ENCODE assay signal across 11 cellular contexts in the genomic region with DNA sequence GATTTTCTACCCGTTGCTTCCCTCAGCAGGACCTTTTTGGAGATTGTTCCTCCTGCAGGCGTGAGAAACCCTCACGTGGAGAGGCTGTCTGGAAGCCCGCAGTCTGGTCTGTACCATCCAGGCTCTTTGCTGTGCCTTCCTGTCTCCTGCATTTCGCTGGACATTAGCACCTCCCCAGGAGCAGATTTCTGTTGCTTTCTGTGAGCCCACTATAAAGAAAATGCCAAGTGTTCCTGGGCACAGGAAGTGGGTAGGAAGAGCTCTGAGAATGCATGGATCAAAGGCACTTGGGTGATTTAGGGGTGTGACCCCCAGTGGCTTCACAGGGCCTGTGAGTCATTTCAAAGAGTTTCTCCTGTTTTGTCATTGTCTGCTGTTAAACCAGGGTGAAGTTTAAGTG. TPM values are rescaled to one million over a fixed set of nuclear protein-coding genes. Genes with fewer than 3 reads are reported as not detected.
DNase-seq lines count a peak whose midpoint lies in the region; ATAC-seq and TF ChIP-seq lines count a peak whose summit lies in the region.
"Had no signal": no experiment of that assay in that cellular context is flagged by ENCODE, and none has a peak within 500 bp of the region (broad histone marks: within the 10 kb centered on the region; RNA-seq: fewer than 3 reads in every experiment).

No MANE protein-coding gene starts in this region.

- peaks cover 8% of the 10 kb centered on the region for H3K27me3 Mint-ChIP-seq in activated T-helper 2 cell treated with anti-CD3 and anti-CD28 coated beads, Interferon-gamma antibody, Interleukin-2, Interleukin-4, amounts not matched to agents 10 μg/mL and 5 μg/mL and 100 μg/mL, durations not matched to agents 14 hours and 24 hours and 36 hours (ENCODE audit: low read depth)
- H3K27me3 Mint-ChIP-seq: central memory CD8-positive, alpha-beta T cell had no signal

- peak overlapping the region in 4 of 5 donors; percentile 53 to 64 (median 58) for H3K27ac ChIP-seq in adrenal gland
- peak overlapping the region; percentile 63 for H3K27ac ChIP-seq in cardiac muscle cell
- H3K27ac ChIP-seq in skeletal muscle tissue (ENCODE audit: low read depth, low read length), result peak overlapping the region; percentile 42

- peak; percentile 55 for DNase-seq in H4 (ENCODE audit: low spot score)
- no peak for DNase-seq in adrenal gland
- no peak for DNase-seq in cardiac muscle cell (ENCODE audit: low read depth in 1 of 2, low spot score in 1 of 2)
- no peak for DNase-seq in activated T-helper 2 cell treated with anti-CD3 and anti-CD28 coated beads, Interferon-gamma antibody, Interleukin-2, Interleukin-4, amounts not matched to agents 10 μg/mL and 5 μg/mL and 100 μg/mL, durations not matched to agents 14 hours and 24 hours and 36 hours (ENCODE audit: low spot score)
- no peak for DNase-seq in UCSD-AML1 (lab: John Stamatoyannopoulos, UW; ENCODE audit: unreplicated experiment)
- no peak for DNase-seq in NCI-H82 treated with DMSO at 0.1 percent for 48 hours (lab: John Stamatoyannopoulos, UW; ENCODE audit: unreplicated experiment)
- DNase-seq: MV-4-11 had no signal

- ATAC-seq in GM19463 (IDR thresholded peaks at IDR 0.05; ENCODE audit: unreplicated experiment), result no peak
- ATAC-seq: left lobe of liver had no signal

- H3K4me3 Mint-ChIP-seq in activated T-helper 2 cell treated with anti-CD3 and anti-CD28 coated beads, Interferon-gamma antibody, Interleukin-2, Interleukin-4, amounts not matched to agents 10 μg/mL and 5 μg/mL and 100 μg/mL, durations not matched to agents 14 hours and 24 hours and 36 hours (ENCODE audit: low read depth), result no peak overlapping the region
- H3K4me3 Mint-ChIP-seq: central memory CD8-positive, alpha-beta T cell had no signal

- H3K36me3 ChIP-seq in adrenal gland (replicated peaks in 1 of 2), result no peaks in the 10 kb centered on the region
- H3K36me3 ChIP-seq in cardiac muscle cell, result no peaks in the 10 kb centered on the region
- H3K36me3 ChIP-seq in skeletal muscle tissue (ENCODE audit: control insufficient read depth in 3 of 3, insufficient read depth in 3 of 3, low read length in 3 of 3), result no peaks in the 10 kb centered on the region

- no peaks in the 10 kb centered on the region for H3K9me3 Mint-ChIP-seq in activated T-helper 2 cell treated with anti-CD3 and anti-CD28 coated beads, Interferon-gamma antibody, Interleukin-2, Interleukin-4, amounts not matched to agents 10 μg/mL and 5 μg/mL and 100 μg/mL, durations not matched to agents 14 hours and 24 hours and 36 hours
- H3K9me3 Mint-ChIP-seq: central memory CD8-positive, alpha-beta T cell had no signal

- H3K4me1 ChIP-seq in adrenal gland (replicated peaks in 1 of 2), result peaks cover 20 to 60% of the 10 kb centered on the region in 2 donors
- H3K4me1 ChIP-seq in cardiac muscle cell (ENCODE audit: low read depth), result peaks cover 42% of the 10 kb centered on the region
- H3K4me1 ChIP-seq in skeletal muscle tissue (ENCODE audit: control insufficient read depth in 3 of 3, insufficient read depth in 3 of 3, low read length in 3 of 3), result peaks cover 21 to 39% (median 23%) of the 10 kb centered on the region in 3 donors

- H3K27ac Mint-ChIP-seq in activated T-helper 2 cell treated with anti-CD3 and anti-CD28 coated beads, Interferon-gamma antibody, Interleukin-2, Interleukin-4, amounts not matched to agents 10 μg/mL and 5 μg/mL and 100 μg/mL, durations not matched to agents 14 hours and 24 hours and 36 hours, result no peak overlapping the region

- H3K27me3 ChIP-seq in adrenal gland (no peaks in the 10 kb centered on the region), cardiac muscle cell (no peaks in the 10 kb centered on the region), skeletal muscle tissue (ENCODE audit: control insufficient read depth in 3 of 3, insufficient read depth in 3 of 3, low read length in 3 of 3) (no peaks in the 10 kb centered on the region)

- no peak overlapping the region for H3K4me3 ChIP-seq in adrenal gland
- no peak overlapping the region for H3K4me3 ChIP-seq in cardiac muscle cell
- peak overlapping the region in 1 of 3 donors; percentile 48 for H3K4me3 ChIP-seq in skeletal muscle tissue (ENCODE audit: low read length in 3 of 3)

- WGBS in adrenal gland, 4 donors, result 37 to 43% (median 38%) methylated on average over 5 of the region's 5 CpGs

- TF ChIP-seq CTCF in adrenal gland (IDR thresholded peaks at IDR 0.05) (no peak), cardiac muscle cell (IDR thresholded peaks at IDR 0.05; ENCODE audit: low read depth, low read length) (no peak)

- no peak for TF ChIP-seq POLR2A in adrenal gland (IDR thresholded peaks at IDR 0.05)

- H3K9ac ChIP-seq in skeletal muscle tissue (ENCODE audit: low read depth in 1 of 3, low read length in 3 of 3), result peak overlapping the region in 2 of 3 donors; percentile 28 to 57

- H3K9me3 ChIP-seq in adrenal gland (replicated peaks in 1 of 3), result no peaks in the 10 kb centered on the region
- no peaks in the 10 kb centered on the region for H3K9me3 ChIP-seq in cardiac muscle cell (ENCODE audit: low read depth)
- no peaks in the 10 kb centered on the region for H3K9me3 ChIP-seq in skeletal muscle tissue (ENCODE audit: control insufficient read depth in 3 of 3, low read length in 3 of 3)

- H3K36me3 Mint-ChIP-seq in activated T-helper 2 cell treated with anti-CD3 and anti-CD28 coated beads, Interferon-gamma antibody, Interleukin-2, Interleukin-4, amounts not matched to agents 10 μg/mL and 5 μg/mL and 100 μg/mL, durations not matched to agents 14 hours and 24 hours and 36 hours (ENCODE audit: low read depth), result no peaks in the 10 kb centered on the region

- H3K4me1 Mint-ChIP-seq in activated T-helper 2 cell treated with anti-CD3 and anti-CD28 coated beads, Interferon-gamma antibody, Interleukin-2, Interleukin-4, amounts not matched to agents 10 μg/mL and 5 μg/mL and 100 μg/mL, durations not matched to agents 14 hours and 24 hours and 36 hours (ENCODE audit: low read depth), result no peaks in the 10 kb centered on the region
- H3K4me1 Mint-ChIP-seq: central memory CD8-positive, alpha-beta T cell had no signal

- intact Hi-C loops in adrenal gland (cut with DNase I), result no loop called here
- intact Hi-C loops in activated T-helper 2 cell treated with anti-CD3 and anti-CD28 coated beads, Interferon-gamma antibody, Interleukin-2, Interleukin-4, amounts not matched to agents 10 μg/mL and 5 μg/mL and 100 μg/mL, durations not matched to agents 14 hours and 24 hours and 36 hours (cut with micrococcal nuclease), result no loop called here

RNA-seq across cellular contexts. Expression of gene SPTBN1, which starts 27.3 kb away (rescaled TPM):
- total RNA-seq in H4 (2014; rRNA removed; shearing (Covaris generic)), result 34.4 and 34.9 TPM in 2 replicates
- total RNA-seq in adrenal gland, result 100 to 1,000 TPM; 455 to 653 (median 569) TPM
- polyA plus RNA-seq in adrenal gland, result 100 to 1,000 TPM in 2 of 3 donors, 10 to 100 TPM in 1; 72.9 to 318 (median 134) TPM
- total RNA-seq in cardiac muscle cell, result 283 and 435 TPM in 2 replicates
- 125 and 143 TPM in 2 replicates for polyA plus RNA-seq in cardiac muscle cell
- total RNA-seq in skeletal muscle tissue, result 251 TPM
- 67.9 and 70.3 TPM in 2 replicates for total RNA-seq in activated T-helper 2 cell treated with anti-CD3 and anti-CD28 coated beads, Interferon-gamma antibody, Interleukin-2, Interleukin-4, amounts not matched to agents 10 μg/mL and 5 μg/mL and 100 μg/mL, durations not matched to agents 14 hours and 24 hours and 36 hours
